ENCODE assay signal across 2 cellular contexts in genomic region chr4:134702374-134702773, GRCh38.
TF ChIP-seq lines count a peak whose summit lies in the region.

No MANE protein-coding gene starts in this region.

TF ChIP-seq in SK-N-SH treated with all-trans-retinoic acid at 6 μM for 48 hours, 23 proteins besides CTCF, POLR2A, EP300 and RAD21 (continued from another document):
- TF ChIP-seq CREB5 (CRISPR knock-in tag; IDR thresholded peaks at IDR 0.05; ENCODE audit: low read depth), result no peak
- no peak for TF ChIP-seq ZFP3 (CRISPR knock-in tag; IDR thresholded peaks at IDR 0.05)
- no peak for TF ChIP-seq TCF4 (CRISPR knock-in tag; IDR thresholded peaks at IDR 0.05; ENCODE audit: borderline replicate concordance)
- TF ChIP-seq PATZ1 (CRISPR knock-in tag; IDR thresholded peaks at IDR 0.05; ENCODE audit: borderline replicate concordance), result no peak
- no peak for TF ChIP-seq ESRRG (CRISPR knock-in tag; IDR thresholded peaks at IDR 0.05)
- no peak for TF ChIP-seq RARB (CRISPR knock-in tag; IDR thresholded peaks at IDR 0.05)
- no peak for TF ChIP-seq CSDC2 (CRISPR knock-in tag; IDR thresholded peaks at IDR 0.05)
- TF ChIP-seq ZNF70 (CRISPR knock-in tag; IDR thresholded peaks at IDR 0.05), result no peak
- no peak for TF ChIP-seq ZNF565 (CRISPR knock-in tag; conservative IDR thresholded peaks at IDR 0.05; ENCODE audit: low read depth)
TF ChIP-seq in SK-N-SH treated with all-trans-retinoic acid at 6 μM for 48 hours: peak in this region for 0.

TF ChIP-seq in SK-N-SH, 30 proteins besides CTCF, POLR2A, EP300 and RAD21 (continued from another document):
- TF ChIP-seq IRF3 (IDR thresholded peaks at IDR 0.05; ENCODE audit: low read depth, low read length), result no peak
TF ChIP-seq in SK-N-SH: peak in this region for 0.
